Comparison of ENCODE assay signal across 9 cellular contexts in genomic region chr7:130369110-130369711, GRCh38. TPM values are rescaled to one million over a fixed set of nuclear protein-coding genes. Genes with fewer than 3 reads are reported as not detected.
DNase-seq lines count a peak whose midpoint lies in the region; ATAC-seq lines count a peak whose summit lies in the region.
"Had no signal": no experiment of that assay in that cellular context is flagged by ENCODE, and none has a peak within 500 bp of the region (broad histone marks: within the 10 kb centered on the region; RNA-seq: fewer than 3 reads in every experiment).

No MANE protein-coding gene starts in this region.

- WGBS in urinary bladder = 29% methylated on average over 10 of the region's 10 CpGs

- intact Hi-C loops in head of caudate nucleus (cut with DNase I) = no loop called here

- H3K4me3 ChIP-seq in urinary bladder (ENCODE audit: low read depth, low read length) = no peak overlapping the region
- H3K4me3 ChIP-seq: lung had no signal

- H3K27ac ChIP-seq in urinary bladder (ENCODE audit: low read depth) = peak overlapping the region; percentile 19

- no peaks in the 10 kb centered on the region for H3K36me3 ChIP-seq in urinary bladder (ENCODE audit: insufficient read depth)

- ATAC-seq in GM21619 (IDR thresholded peaks at IDR 0.05; ENCODE audit: unreplicated experiment) = no peak

- peak; percentile 19 for DNase-seq in stimulated activated CD4-positive, alpha-beta T cell treated with anti-CD3 and anti-CD28 coated beads, Interleukin-15, amount 100 ng/mL, for 24 hours
- no peak for DNase-seq in stimulated activated CD4-positive, alpha-beta T cell treated with anti-CD3 and anti-CD28 coated beads, Interleukin-2, amount 100 ng/mL, for 48 hours
- peak; percentile 25 for DNase-seq in UCSD-AML1 (lab: John Stamatoyannopoulos, UW; ENCODE audit: unreplicated experiment)
- peak; percentile 95 for DNase-seq in iris pigment epithelial cell (ENCODE audit: low read depth)
- DNase-seq in mucosa of gallbladder (ENCODE audit: low spot score) = no peak
- DNase-seq in head of caudate nucleus = no peak

- peaks cover 4% of the 10 kb centered on the region for H3K4me1 ChIP-seq in urinary bladder (ENCODE audit: insufficient read depth)

RNA-seq across cellular contexts. Expression of gene CPA1, which starts 11.1 kb away (rescaled TPM):
- total RNA-seq in urinary bladder = 0.63 TPM
- polyA plus RNA-seq in urinary bladder = 0.71 TPM
- total RNA-seq in mucosa of gallbladder = 27.8 TPM

RNA-seq across cellular contexts. Expression of gene CPA5, which starts 24.6 kb away (rescaled TPM):
- not detected for total RNA-seq in urinary bladder
- 0.16 TPM for polyA plus RNA-seq in urinary bladder
- 0.92 TPM for total RNA-seq in mucosa of gallbladder
- total RNA-seq: lung had no signal

Comparison
In these comparisons a context has a peak if more than half of its experiments do, and no peak if none do; other contexts are left out.
1. DNase-seq: peak in stimulated activated CD4-positive, alpha-beta T cell treated with anti-CD3 and anti-CD28 coated beads, Interleukin-15, amount 100 ng/mL, for 24 hours (single experiment), UCSD-AML1 (single experiment) and iris pigment epithelial cell (single experiment); none in stimulated activated CD4-positive, alpha-beta T cell treated with anti-CD3 and anti-CD28 coated beads, Interleukin-2, amount 100 ng/mL, for 48 hours (0 of 2), mucosa of gallbladder (single experiment) and head of caudate nucleus (0 of 42).
2. RNA of gene CPA1, which starts 11.1 kb away (total RNA-seq): 27.8 TPM in mucosa of gallbladder (single experiment); 0.63 TPM in urinary bladder (single experiment); every median in the first group is over 10 times any median in the second.